In genomic region chr6:46015119-46015968, GRCh38 we compare ENCODE assay signal across 8 cellular contexts. TPM values are rescaled to one million over a fixed set of nuclear protein-coding genes. Genes with fewer than 3 reads are reported as not detected.
DNase-seq lines count a peak whose midpoint lies in the region; TF ChIP-seq lines count a peak whose summit lies in the region.

CLIC5 (minus strand) TSS chr6:46015860; CDS start chr6:46015542, 318 bp downstream.

- no peak for TF ChIP-seq CTCF in fibroblast of lung (conservative IDR thresholded peaks at IDR 0.05 in 1 of 2, IDR thresholded peaks at IDR 0.05 in 1 of 2; ENCODE audit: low read depth in 1 of 2, low read length in 2 of 2)

- no peaks in the 10 kb centered on the region for H3K79me2 ChIP-seq in fibroblast of lung (ENCODE audit: control insufficient read depth, insufficient read depth, low read length)

- H3K4me1 ChIP-seq in fibroblast of lung (ENCODE audit: control insufficient read depth, extremely low read depth, insufficient read depth, low read length) (peaks cover 3% of the 10 kb centered on the region), neuron (ENCODE audit: insufficient read depth, low read length) (peaks cover 12% of the 10 kb centered on the region)

- H3K36me3 ChIP-seq in fibroblast of lung (ENCODE audit: control insufficient read depth, insufficient read depth, low read length) (no peaks in the 10 kb centered on the region), neuron (ENCODE audit: insufficient read depth, low read length) (no peaks in the 10 kb centered on the region)

- peak; percentile 47 for DNase-seq in NCI-H146 (lab: John Stamatoyannopoulos, UW)
- no peak for DNase-seq in NCI-H146 treated with DMSO at 0.1 percent for 48 hours (lab: John Stamatoyannopoulos, UW; ENCODE audit: unreplicated experiment)
- DNase-seq in activated T-cell treated with anti-CD3 and anti-CD28 coated beads for 4 hours = peak; percentile 5
- no peak for DNase-seq in fibroblast of lung (ENCODE audit: low read depth in 2 of 2)
- no peak for DNase-seq in superior temporal gyrus (ENCODE audit: extremely low spot score)
- no peak for DNase-seq in HCEC 1CT
- no peak for DNase-seq in NAMALWA (ENCODE audit: low spot score)

- no peak within 1 kb of the TSS for H3K4me2 ChIP-seq in fibroblast of lung (ENCODE audit: extremely low read depth, insufficient read depth, low read length)

- H3K27me3 ChIP-seq in fibroblast of lung (ENCODE audit: control insufficient read depth, insufficient read depth, low read length) = peaks cover 39% of the 10 kb centered on the region
- H3K27me3 ChIP-seq in neuron (ENCODE audit: insufficient read depth, low read length) = peaks cover 55% of the 10 kb centered on the region

- no peaks in the 10 kb centered on the region for H4K20me1 ChIP-seq in fibroblast of lung (ENCODE audit: control insufficient read depth, extremely low read depth, insufficient read depth, low read length)

- H3K9ac ChIP-seq in fibroblast of lung (ENCODE audit: insufficient read depth, low read length) = peak within 1 kb of the TSS; percentile 16

- peak within 1 kb of the TSS in 2 of 4 experiments; percentile 7 to 32 for H3K4me3 ChIP-seq in fibroblast of lung (replicated peaks in 1 of 4; ENCODE audit: control extremely low read depth in 1 of 4, insufficient read depth in 1 of 4, low read depth in 3 of 4, low read length in 4 of 4)
- no peak within 1 kb of the TSS for H3K4me3 ChIP-seq in neuron (ENCODE audit: low read length)

- H3K27ac ChIP-seq in fibroblast of lung (ENCODE audit: insufficient read depth, low read length) = no peak within 1 kb of the TSS

- H2AFZ ChIP-seq in fibroblast of lung (ENCODE audit: low read length) (no peak within 1 kb of the TSS), neuron (ENCODE audit: low read depth, low read length) (peak within 1 kb of the TSS; percentile 67)

- H3K9me3 ChIP-seq in fibroblast of lung (ENCODE audit: control insufficient read depth, insufficient read depth, low read depth, low read length) (no peaks in the 10 kb centered on the region), neuron (ENCODE audit: low read length) (no peaks in the 10 kb centered on the region)

RNA-seq across cellular contexts. Expression of gene CLIC5, which starts in this region (rescaled TPM):
- not detected in 2 replicates for total RNA-seq in fibroblast of lung
- 0.03 TPM in 1 of 2 replicates, not detected in the other for polyA plus RNA-seq in fibroblast of lung
- not detected in 2 replicates for polyA plus RNA-seq in fibroblast of lung (2012)
- polyA minus RNA-seq in fibroblast of lung (ENCODE audit: low replicate concordance) = not detected in 2 replicates

Comparison
In these comparisons a context has a peak if more than half of its experiments do, and no peak if none do; other contexts are left out.
1. DNase-seq: peak in NCI-H146 (single experiment) and activated T-cell treated with anti-CD3 and anti-CD28 coated beads for 4 hours (single experiment); none in NCI-H146 treated with DMSO at 0.1 percent for 48 hours (single experiment), fibroblast of lung (0 of 2), superior temporal gyrus (single experiment), HCEC 1CT (single experiment) and NAMALWA (single experiment).